ENCODE assay signal across 1 cellular context in the genomic region with DNA sequence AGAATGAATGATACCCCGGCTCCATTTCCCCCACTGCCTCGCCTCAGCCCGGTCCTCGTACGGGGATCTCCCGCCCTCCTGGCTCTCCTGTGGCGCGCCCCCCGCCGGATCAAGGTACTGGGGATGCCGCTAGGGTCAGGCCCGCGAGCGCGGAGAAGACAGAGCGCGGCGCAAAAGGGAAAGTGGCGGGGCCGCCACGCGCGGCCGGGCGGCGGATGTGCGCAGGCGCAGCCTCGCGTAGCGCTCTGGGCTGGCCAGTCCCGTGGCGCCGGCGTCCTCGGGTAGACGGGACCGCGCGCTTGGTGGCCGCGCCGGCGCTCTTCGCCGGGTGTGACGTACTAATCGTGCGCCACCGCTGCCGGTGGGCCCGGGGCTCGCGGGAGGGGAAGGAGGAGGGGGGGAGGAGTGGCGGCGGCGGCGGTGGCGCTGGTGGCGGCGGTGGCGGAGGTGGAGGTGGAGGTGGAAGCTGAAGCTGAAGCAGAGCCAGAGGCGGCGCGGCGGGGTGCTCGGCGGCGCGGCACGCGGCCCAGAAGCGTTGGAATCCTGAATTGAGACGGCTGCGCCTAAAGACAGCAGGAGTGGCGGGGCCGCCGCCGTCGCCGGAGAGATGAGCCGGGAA.
TF ChIP-seq lines count a peak whose summit lies in the region.

A gene (plus strand): TSS at position 331 of the 619 bp plus-strand sequence. CDS start 1,158 bp downstream, outside the sequence.

TF ChIP-seq in K562, 482 proteins besides CTCF, POLR2A, EP300 and RAD21 (continued from another document and continues in another):
- TF ChIP-seq, protein P1, sequence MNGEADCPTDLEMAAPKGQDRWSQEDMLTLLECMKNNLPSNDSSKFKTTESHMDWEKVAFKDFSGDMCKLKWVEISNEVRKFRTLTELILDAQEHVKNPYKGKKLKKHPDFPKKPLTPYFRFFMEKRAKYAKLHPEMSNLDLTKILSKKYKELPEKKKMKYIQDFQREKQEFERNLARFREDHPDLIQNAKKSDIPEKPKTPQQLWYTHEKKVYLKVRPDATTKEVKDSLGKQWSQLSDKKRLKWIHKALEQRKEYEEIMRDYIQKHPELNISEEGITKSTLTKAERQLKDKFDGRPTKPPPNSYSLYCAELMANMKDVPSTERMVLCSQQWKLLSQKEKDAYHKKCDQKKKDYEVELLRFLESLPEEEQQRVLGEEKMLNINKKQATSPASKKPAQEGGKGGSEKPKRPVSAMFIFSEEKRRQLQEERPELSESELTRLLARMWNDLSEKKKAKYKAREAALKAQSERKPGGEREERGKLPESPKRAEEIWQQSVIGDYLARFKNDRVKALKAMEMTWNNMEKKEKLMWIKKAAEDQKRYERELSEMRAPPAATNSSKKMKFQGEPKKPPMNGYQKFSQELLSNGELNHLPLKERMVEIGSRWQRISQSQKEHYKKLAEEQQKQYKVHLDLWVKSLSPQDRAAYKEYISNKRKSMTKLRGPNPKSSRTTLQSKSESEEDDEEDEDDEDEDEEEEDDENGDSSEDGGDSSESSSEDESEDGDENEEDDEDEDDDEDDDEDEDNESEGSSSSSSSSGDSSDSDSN (IDR thresholded peaks at IDR 0.05; ENCODE audit: borderline replicate concordance in 1 of 2, low read depth in 2 of 2, low read length in 2 of 2) = no peak
- TF ChIP-seq, protein P2, sequence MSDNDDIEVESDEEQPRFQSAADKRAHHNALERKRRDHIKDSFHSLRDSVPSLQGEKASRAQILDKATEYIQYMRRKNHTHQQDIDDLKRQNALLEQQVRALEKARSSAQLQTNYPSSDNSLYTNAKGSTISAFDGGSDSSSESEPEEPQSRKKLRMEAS (CRISPR knock-in tag; IDR thresholded peaks at IDR 0.05) = no peak; the same call in none of the 2 replicates
- TF ChIP-seq, protein P3, sequence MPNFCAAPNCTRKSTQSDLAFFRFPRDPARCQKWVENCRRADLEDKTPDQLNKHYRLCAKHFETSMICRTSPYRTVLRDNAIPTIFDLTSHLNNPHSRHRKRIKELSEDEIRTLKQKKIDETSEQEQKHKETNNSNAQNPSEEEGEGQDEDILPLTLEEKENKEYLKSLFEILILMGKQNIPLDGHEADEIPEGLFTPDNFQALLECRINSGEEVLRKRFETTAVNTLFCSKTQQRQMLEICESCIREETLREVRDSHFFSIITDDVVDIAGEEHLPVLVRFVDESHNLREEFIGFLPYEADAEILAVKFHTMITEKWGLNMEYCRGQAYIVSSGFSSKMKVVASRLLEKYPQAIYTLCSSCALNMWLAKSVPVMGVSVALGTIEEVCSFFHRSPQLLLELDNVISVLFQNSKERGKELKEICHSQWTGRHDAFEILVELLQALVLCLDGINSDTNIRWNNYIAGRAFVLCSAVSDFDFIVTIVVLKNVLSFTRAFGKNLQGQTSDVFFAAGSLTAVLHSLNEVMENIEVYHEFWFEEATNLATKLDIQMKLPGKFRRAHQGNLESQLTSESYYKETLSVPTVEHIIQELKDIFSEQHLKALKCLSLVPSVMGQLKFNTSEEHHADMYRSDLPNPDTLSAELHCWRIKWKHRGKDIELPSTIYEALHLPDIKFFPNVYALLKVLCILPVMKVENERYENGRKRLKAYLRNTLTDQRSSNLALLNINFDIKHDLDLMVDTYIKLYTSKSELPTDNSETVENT (CRISPR knock-in tag; IDR thresholded peaks at IDR 0.05) = no peak
- TF ChIP-seq ZC3H4 (CRISPR knock-in tag; IDR thresholded peaks at IDR 0.05; ENCODE audit: borderline replicate concordance) (no peak), ESRRA (IDR thresholded peaks at IDR 0.05; ENCODE audit: borderline replicate concordance, low read depth) (no peak), NR3C1 (CRISPR knock-in tag; IDR thresholded peaks at IDR 0.05) (no peak), TCF7 (IDR thresholded peaks at IDR 0.05; ENCODE audit: borderline replicate concordance) (no peak), ERF (CRISPR knock-in tag; IDR thresholded peaks at IDR 0.05) (no peak), TEAD2 (tag; IDR thresholded peaks at IDR 0.05) (no peak), ZNF586 (CRISPR knock-in tag; conservative IDR thresholded peaks at IDR 0.05) (no peak), TBP (optimal IDR thresholded peaks at IDR 0.05; ENCODE audit: low read depth, low read length) (peak; percentile 43), EGR1 (conservative IDR thresholded peaks at IDR 0.05) (no peak), BRD4 (IDR thresholded peaks at IDR 0.05) (no peak), TAF1 (IDR thresholded peaks at IDR 0.05; ENCODE audit: control insufficient read depth, extremely low read depth, insufficient read depth, low read length, severe bottlenecking) (peak; percentile 55), ILF3 (IDR thresholded peaks at IDR 0.05; ENCODE audit: borderline replicate concordance) (no peak), HMGN3 (IDR thresholded peaks at IDR 0.05; ENCODE audit: borderline replicate concordance, extremely low read depth, insufficient read length, low read depth, low read length) (no peak), TCF3 (CRISPR knock-in tag; IDR thresholded peaks at IDR 0.05) (no peak), SPI1 (IDR thresholded peaks at IDR 0.05; ENCODE audit: borderline replicate concordance, low read depth, low read length) (no peak), ETS2 (tag; IDR thresholded peaks at IDR 0.05; ENCODE audit: borderline replicate concordance, poor library complexity, severe bottlenecking) (no peak), ZNF77 (CRISPR knock-in tag; IDR thresholded peaks at IDR 0.05) (no peak)
- TF ChIP-seq, protein P4, sequence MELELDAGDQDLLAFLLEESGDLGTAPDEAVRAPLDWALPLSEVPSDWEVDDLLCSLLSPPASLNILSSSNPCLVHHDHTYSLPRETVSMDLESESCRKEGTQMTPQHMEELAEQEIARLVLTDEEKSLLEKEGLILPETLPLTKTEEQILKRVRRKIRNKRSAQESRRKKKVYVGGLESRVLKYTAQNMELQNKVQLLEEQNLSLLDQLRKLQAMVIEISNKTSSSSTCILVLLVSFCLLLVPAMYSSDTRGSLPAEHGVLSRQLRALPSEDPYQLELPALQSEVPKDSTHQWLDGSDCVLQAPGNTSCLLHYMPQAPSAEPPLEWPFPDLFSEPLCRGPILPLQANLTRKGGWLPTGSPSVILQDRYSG (tag; conservative IDR thresholded peaks at IDR 0.05; ENCODE audit: low read depth) = no peak
- TF ChIP-seq, protein P5, sequence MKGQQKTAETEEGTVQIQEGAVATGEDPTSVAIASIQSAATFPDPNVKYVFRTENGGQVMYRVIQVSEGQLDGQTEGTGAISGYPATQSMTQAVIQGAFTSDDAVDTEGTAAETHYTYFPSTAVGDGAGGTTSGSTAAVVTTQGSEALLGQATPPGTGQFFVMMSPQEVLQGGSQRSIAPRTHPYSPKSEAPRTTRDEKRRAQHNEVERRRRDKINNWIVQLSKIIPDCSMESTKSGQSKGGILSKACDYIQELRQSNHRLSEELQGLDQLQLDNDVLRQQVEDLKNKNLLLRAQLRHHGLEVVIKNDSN (CRISPR knock-in tag; IDR thresholded peaks at IDR 0.05) = peak; percentile 16; the same call in 1 of the 2 replicates
- TF ChIP-seq, protein P6, sequence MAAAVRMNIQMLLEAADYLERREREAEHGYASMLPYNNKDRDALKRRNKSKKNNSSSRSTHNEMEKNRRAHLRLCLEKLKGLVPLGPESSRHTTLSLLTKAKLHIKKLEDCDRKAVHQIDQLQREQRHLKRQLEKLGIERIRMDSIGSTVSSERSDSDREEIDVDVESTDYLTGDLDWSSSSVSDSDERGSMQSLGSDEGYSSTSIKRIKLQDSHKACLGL (CRISPR knock-in tag; IDR thresholded peaks at IDR 0.05; ENCODE audit: borderline replicate concordance, poor library complexity, severe bottlenecking) = no peak
- TF ChIP-seq, protein P7, sequence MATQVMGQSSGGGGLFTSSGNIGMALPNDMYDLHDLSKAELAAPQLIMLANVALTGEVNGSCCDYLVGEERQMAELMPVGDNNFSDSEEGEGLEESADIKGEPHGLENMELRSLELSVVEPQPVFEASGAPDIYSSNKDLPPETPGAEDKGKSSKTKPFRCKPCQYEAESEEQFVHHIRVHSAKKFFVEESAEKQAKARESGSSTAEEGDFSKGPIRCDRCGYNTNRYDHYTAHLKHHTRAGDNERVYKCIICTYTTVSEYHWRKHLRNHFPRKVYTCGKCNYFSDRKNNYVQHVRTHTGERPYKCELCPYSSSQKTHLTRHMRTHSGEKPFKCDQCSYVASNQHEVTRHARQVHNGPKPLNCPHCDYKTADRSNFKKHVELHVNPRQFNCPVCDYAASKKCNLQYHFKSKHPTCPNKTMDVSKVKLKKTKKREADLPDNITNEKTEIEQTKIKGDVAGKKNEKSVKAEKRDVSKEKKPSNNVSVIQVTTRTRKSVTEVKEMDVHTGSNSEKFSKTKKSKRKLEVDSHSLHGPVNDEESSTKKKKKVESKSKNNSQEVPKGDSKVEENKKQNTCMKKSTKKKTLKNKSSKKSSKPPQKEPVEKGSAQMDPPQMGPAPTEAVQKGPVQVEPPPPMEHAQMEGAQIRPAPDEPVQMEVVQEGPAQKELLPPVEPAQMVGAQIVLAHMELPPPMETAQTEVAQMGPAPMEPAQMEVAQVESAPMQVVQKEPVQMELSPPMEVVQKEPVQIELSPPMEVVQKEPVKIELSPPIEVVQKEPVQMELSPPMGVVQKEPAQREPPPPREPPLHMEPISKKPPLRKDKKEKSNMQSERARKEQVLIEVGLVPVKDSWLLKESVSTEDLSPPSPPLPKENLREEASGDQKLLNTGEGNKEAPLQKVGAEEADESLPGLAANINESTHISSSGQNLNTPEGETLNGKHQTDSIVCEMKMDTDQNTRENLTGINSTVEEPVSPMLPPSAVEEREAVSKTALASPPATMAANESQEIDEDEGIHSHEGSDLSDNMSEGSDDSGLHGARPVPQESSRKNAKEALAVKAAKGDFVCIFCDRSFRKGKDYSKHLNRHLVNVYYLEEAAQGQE (CRISPR knock-in tag; IDR thresholded peaks at IDR 0.05; ENCODE audit: low read depth) = no peak
- TF ChIP-seq, protein P8, sequence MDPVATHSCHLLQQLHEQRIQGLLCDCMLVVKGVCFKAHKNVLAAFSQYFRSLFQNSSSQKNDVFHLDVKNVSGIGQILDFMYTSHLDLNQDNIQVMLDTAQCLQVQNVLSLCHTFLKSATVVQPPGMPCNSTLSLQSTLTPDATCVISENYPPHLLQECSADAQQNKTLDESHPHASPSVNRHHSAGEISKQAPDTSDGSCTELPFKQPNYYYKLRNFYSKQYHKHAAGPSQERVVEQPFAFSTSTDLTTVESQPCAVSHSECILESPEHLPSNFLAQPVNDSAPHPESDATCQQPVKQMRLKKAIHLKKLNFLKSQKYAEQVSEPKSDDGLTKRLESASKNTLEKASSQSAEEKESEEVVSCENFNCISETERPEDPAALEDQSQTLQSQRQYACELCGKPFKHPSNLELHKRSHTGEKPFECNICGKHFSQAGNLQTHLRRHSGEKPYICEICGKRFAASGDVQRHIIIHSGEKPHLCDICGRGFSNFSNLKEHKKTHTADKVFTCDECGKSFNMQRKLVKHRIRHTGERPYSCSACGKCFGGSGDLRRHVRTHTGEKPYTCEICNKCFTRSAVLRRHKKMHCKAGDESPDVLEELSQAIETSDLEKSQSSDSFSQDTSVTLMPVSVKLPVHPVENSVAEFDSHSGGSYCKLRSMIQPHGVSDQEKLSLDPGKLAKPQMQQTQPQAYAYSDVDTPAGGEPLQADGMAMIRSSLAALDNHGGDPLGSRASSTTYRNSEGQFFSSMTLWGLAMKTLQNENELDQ (CRISPR knock-in tag; IDR thresholded peaks at IDR 0.05; ENCODE audit: borderline replicate concordance) = no peak
- TF ChIP-seq, protein P9, sequence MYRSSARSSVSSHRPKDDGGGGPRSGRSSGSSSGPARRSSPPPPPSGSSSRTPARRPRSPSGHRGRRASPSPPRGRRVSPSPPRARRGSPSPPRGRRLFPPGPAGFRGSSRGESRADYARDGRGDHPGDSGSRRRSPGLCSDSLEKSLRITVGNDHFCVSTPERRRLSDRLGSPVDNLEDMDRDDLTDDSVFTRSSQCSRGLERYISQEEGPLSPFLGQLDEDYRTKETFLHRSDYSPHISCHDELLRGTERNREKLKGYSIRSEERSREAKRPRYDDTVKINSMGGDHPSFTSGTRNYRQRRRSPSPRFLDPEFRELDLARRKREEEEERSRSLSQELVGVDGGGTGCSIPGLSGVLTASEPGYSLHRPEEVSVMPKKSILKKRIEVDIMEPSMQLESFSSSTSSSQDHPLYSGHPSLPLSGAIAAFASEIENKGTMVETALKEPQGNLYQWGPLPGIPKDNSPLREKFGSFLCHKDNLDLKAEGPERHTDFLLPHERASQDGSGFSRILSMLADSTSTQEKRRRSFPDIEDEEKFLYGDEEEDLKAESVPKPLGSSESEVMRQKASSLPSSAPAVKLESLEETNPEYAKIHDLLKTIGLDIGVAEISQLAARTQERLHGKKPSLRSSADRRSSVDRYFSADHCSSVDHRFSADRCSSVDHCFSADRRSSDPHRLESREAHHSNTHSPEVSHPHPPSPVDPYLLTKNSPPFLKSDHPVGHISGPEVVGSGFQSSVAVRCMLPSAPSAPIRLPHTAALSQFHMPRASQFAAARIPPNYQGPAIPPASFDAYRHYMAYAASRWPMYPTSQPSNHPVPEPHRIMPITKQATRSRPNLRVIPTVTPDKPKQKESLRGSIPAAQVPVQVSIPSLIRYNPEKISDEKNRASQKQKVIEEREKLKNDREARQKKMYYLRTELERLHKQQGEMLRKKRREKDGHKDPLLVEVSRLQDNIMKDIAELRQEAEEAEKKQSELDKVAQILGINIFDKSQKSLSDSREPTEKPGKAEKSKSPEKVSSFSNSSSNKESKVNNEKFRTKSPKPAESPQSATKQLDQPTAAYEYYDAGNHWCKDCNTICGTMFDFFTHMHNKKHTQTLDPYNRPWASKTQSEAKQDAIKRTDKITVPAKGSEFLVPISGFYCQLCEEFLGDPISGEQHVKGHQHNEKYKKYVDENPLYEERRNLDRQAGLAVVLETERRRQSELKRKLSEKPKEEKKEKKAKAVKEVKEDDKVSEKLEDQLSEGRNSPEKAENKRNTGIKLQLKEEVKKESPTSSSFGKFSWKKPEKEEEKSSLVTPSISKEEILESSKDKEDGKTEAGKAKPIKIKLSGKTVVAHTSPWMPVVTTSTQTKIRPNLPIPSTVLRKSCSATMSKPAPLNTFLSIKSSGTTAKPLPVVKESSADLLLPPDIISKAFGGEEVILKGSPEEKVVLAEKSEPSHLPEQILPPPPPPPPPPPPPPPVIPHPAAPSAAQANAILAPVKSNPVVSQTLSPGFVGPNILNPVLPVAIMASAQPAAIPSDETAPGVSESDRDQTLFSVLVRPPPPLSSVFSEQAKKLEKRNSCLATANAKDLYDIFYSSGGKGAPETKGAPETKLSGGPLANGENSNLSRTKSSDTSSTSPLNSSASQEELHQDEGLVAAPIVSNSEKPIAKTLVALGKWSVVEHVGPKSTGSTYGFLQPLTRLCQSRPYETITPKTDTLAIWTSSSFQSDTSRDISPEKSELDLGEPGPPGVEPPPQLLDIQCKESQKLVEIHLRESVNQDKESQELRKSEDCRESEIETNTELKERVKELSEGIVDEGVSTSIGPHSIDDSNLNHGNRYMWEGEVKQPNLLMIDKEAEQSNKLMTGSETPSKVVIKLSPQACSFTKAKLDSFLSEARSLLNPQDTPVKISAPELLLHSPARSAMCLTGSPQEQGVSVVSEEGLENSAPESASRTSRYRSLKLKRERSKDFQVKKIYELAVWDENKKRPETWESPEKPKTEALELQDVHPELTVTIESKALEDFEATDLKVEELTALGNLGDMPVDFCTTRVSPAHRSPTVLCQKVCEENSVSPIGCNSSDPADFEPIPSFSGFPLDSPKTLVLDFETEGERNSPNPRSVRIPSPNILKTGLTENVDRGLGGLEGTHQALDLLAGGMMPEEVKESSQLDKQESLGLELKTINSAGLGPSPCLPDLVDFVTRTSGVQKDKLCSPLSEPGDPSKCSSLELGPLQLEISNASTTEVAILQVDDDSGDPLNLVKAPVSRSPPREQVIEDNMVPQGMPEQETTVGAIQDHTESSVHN (IDR thresholded peaks at IDR 0.05; ENCODE audit: borderline replicate concordance in 1 of 2, low read depth in 1 of 2) = no peak
